In the genomic region with DNA sequence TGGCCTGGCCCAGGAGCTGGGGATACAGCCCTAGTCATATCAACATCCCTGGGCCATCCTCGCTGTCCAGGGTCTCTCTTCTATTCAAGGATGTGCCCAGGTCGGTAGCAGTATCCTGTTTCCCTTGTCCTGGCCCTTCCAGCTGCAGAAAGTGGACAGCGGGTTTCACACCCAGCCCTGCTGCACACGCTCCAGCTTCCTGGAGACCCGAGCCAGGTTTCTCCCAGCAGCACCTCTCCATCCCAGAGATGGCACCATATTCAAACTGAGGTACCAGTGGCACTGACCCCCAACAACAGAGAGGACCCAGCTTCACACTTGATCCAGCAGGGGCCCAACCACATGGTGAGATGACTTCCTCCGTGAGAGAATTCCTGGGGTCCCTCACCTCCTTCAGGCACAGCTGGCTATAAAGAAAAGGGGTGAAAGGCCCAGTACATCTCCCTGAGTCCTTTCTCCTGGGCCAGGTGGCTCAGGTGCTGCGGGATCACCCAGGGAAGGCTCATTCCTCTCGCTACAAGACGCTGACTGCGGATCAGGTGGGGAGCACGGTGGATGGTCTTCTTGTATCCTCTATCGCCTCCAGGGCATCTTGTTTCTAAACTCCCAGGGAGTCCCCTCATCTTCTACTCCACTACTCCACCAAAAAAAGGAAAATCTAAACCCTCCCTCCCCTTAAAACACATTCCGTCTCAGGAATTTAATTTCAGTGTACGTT, we compare ENCODE assay signal across 9 cellular contexts. TPM values are rescaled to one million over a fixed set of nuclear protein-coding genes. Genes with fewer than 3 reads are reported as not detected.
A peak's percentile ranks its signal among the peaks of the same experiment; 100 is the strongest.
DNase-seq lines count a peak whose midpoint lies in the region; ATAC-seq and FAIRE-seq lines count a peak whose summit lies in the region.
"Had no signal": no experiment of that assay in that cellular context is flagged by ENCODE, and none has a peak within 500 bp of the region (broad histone marks: within the 10 kb centered on the region; RNA-seq: fewer than 3 reads in every experiment).

No MANE protein-coding gene starts in this region.

- peaks cover 28 to 35% (median 28%) of the 10 kb centered on the region in 3 donors for H3K4me1 Mint-ChIP-seq in IgD-negative memory B cell
- peaks cover 16 to 53% (median 34%) of the 10 kb centered on the region in 4 donors for H3K4me1 Mint-ChIP-seq in naive thymus-derived CD8-positive, alpha-beta T cell

- H3K9ac ChIP-seq in duodenal mucosa (ENCODE audit: low read depth in 1 of 2, low read length in 2 of 2), result peak overlapping the region in 1 of 2 donors; percentile 49

- peaks cover 71% of the 10 kb centered on the region for H3K27me3 Mint-ChIP-seq in IgD-negative memory B cell
- peaks cover 6 to 28% (median 11%) of the 10 kb centered on the region in 5 donors for H3K27me3 Mint-ChIP-seq in naive thymus-derived CD8-positive, alpha-beta T cell

- peak overlapping the region; percentile 56 to 61 for H3K4me3 ChIP-seq in duodenal mucosa (ENCODE audit: low read depth in 1 of 2, low read length in 2 of 2)

- DNase-seq in naive thymus-derived CD8-positive, alpha-beta T cell, result no peak
- DNase-seq in KBM-7 (no peak), NK-92 (lab: John Stamatoyannopoulos, UW; ENCODE audit: unreplicated experiment) (no peak), DMS153 (lab: John Stamatoyannopoulos, UW) (no peak), EL (no peak)

- H3K4me1 ChIP-seq in duodenal mucosa (ENCODE audit: control insufficient read depth in 1 of 2, insufficient read depth in 2 of 2, low read length in 2 of 2), result peaks cover 25 to 35% of the 10 kb centered on the region in 2 donors

- peak overlapping the region; percentile 84 for H3K27ac ChIP-seq in duodenal mucosa (ENCODE audit: low read depth, low read length)

- H3K9me3 ChIP-seq in duodenal mucosa (ENCODE audit: control insufficient read depth in 1 of 2, low read length in 2 of 2), result no peaks in the 10 kb centered on the region

- H3K27me3 ChIP-seq in duodenal mucosa (ENCODE audit: control insufficient read depth in 1 of 2, insufficient read depth in 2 of 2, low read length in 2 of 2), result peaks cover 4 to 5% of the 10 kb centered on the region in 2 donors

- ATAC-seq in naive thymus-derived CD8-positive, alpha-beta T cell, result no peak

- POLR2A ChIA-PET in naive thymus-derived CD8-positive, alpha-beta T cell (lab: Charles Lee), result interaction anchor here (0.8 to 1.5 kb wide), 3 partner anchors 31 to 237 kb away, joined by 3 read pairs; no protein-coding TSS in a partner anchor

- no peaks in the 10 kb centered on the region for H3K36me3 ChIP-seq in duodenal mucosa (ENCODE audit: control insufficient read depth in 1 of 2, insufficient read depth in 2 of 2, low read length in 2 of 2)

- peak overlapping the region in 1 of 3 donors; percentile 41 for H3K27ac Mint-ChIP-seq in IgD-negative memory B cell
- H3K27ac Mint-ChIP-seq in naive thymus-derived CD8-positive, alpha-beta T cell, result peak overlapping the region in 3 of 10 donors; percentile 45 to 72 (median 48)

- peak overlapping the region; percentile 54 to 84 (median 68) for H3K4me3 Mint-ChIP-seq in IgD-negative memory B cell
- peak overlapping the region; percentile 62 to 85 (median 71) for H3K4me3 Mint-ChIP-seq in naive thymus-derived CD8-positive, alpha-beta T cell

- no peaks in the 10 kb centered on the region for H3K36me3 Mint-ChIP-seq in IgD-negative memory B cell
- no peaks in the 10 kb centered on the region for H3K36me3 Mint-ChIP-seq in naive thymus-derived CD8-positive, alpha-beta T cell

- peak; percentile 19 for FAIRE-seq in A204.1 (lab: Jason Lieb, UNC)
- FAIRE-seq: islet of Langerhans had no signal

- H3K9me3 Mint-ChIP-seq in IgD-negative memory B cell, result no peaks in the 10 kb centered on the region
- H3K9me3 Mint-ChIP-seq in naive thymus-derived CD8-positive, alpha-beta T cell, result no peaks in the 10 kb centered on the region

- in situ Hi-C loops in KBM-7 (cut with MboI; ENCODE audit: low pct_unique_long_range_greater_than_20kb, low sequenced_read_pairs), result no loop called here

RNA-seq across cellular contexts. Expression of a gene that starts 1.4 kb away (rescaled TPM):
- not detected for polyA plus RNA-seq in IgD-negative memory B cell
- under 1 TPM in 1 of 2 experiments, not detected in 1; 0.55 TPM for total RNA-seq in naive thymus-derived CD8-positive, alpha-beta T cell
- not detected for polyA plus RNA-seq in naive thymus-derived CD8-positive, alpha-beta T cell

RNA-seq across cellular contexts. Expression of a gene that starts 34.2 kb away (rescaled TPM):
- polyA plus RNA-seq in IgD-negative memory B cell, result 38.3 TPM
- total RNA-seq in naive thymus-derived CD8-positive, alpha-beta T cell, result 10 to 100 TPM; 91.6 to 92.8 TPM
- polyA plus RNA-seq in naive thymus-derived CD8-positive, alpha-beta T cell, result 10 to 100 TPM; 41.1 to 48.9 (median 42.1) TPM

RNA-seq across cellular contexts. Expression of a gene that starts 53.2 kb away (rescaled TPM):
- 57.3 TPM for polyA plus RNA-seq in IgD-negative memory B cell
- 100 to 1,000 TPM; 213 to 256 TPM for total RNA-seq in naive thymus-derived CD8-positive, alpha-beta T cell
- 10 to 100 TPM; 43.5 to 51.6 (median 45.4) TPM for polyA plus RNA-seq in naive thymus-derived CD8-positive, alpha-beta T cell
